Comparison of ENCODE assay signal across 23 cellular contexts in the genomic region with DNA sequence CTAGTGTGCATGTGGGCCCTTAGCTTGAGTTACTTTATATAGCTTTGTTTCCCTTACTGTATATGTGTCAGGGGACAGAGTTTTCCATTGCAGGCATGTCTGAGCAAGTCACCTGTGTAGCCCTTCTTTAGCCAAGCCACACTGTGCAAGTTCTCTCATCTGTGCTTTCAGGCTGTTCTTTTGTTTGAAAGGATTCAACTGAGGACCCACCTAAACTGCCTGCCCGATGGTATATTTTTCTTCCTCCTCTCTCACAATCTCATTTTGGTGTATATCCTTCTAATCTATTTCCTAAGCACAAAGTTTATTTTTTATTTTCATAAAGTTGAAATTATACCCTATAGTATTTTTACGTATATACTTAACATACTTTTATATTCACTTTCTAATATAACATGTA.
"Had no signal": no experiment of that assay in that cellular context is flagged by ENCODE, and none has a peak within 500 bp of the region (broad histone marks: within the 10 kb centered on the region; RNA-seq: fewer than 3 reads in every experiment).

No MANE protein-coding gene starts in this region.

- H3K4me2 ChIP-seq: neural progenitor cell, smooth muscle cell had no signal

- H3K4me3 ChIP-seq: dorsolateral prefrontal cortex, gastrocnemius medialis, left lung, neural progenitor cell, smooth muscle cell, suprapubic skin, transverse colon, upper lobe of right lung, uterus had no signal

- ATAC-seq: gastrocnemius medialis; left cardiac atrium; left lung; naive thymus-derived CD4-positive, alpha-beta T cell; sciatic nerve; stimulated activated naive CD8-positive, alpha-beta T cell treated with anti-CD3 and anti-CD28 coated beads, Interleukin-15, amount 100 ng/mL, for 72 hours; upper lobe of right lung had no signal

- H3K36me3 ChIP-seq: gastrocnemius medialis, left lung, neural progenitor cell, suprapubic skin, transverse colon, upper lobe of right lung, uterus had no signal

- H3K4me1 ChIP-seq: gastrocnemius medialis, left lung, neural progenitor cell, parathyroid adenoma, suprapubic skin, transverse colon, upper lobe of right lung, uterus had no signal

- DNase-seq: dorsolateral prefrontal cortex; effector CD4-positive, alpha-beta T cell; gastrocnemius medialis; head of caudate nucleus; left cardiac atrium; left lung; mesenchymal stem cell; midbrain; naive thymus-derived CD4-positive, alpha-beta T cell; stimulated activated CD4-positive, alpha-beta T cell treated with anti-CD3 and anti-CD28 coated beads, Interleukin-12 subunit alpha, Interleukin-12 subunit beta, amount 100 ng/mL, for 4 hours; stimulated activated CD4-positive, alpha-beta T cell treated with anti-CD3 and anti-CD28 coated beads, Interleukin-1b, Interleukin-23, amount 100 ng/mL, for 48 hours; stimulated activated CD4-positive, alpha-beta T cell treated with anti-CD3 and anti-CD28 coated beads, Interleukin-4, amount 100 ng/mL, for 1 hour; stimulated activated CD8-positive, alpha-beta memory T cell treated with anti-CD3 and anti-CD28 coated beads, Interleukin-4, amount 100 ng/mL, for 48 hours; stimulated activated naive CD4-positive, alpha-beta T cell; stimulated activated naive CD8-positive, alpha-beta T cell treated with anti-CD3 and anti-CD28 coated beads, Interleukin-15, amount 100 ng/mL, for 72 hours; transverse colon; upper lobe of right lung; uterus had no signal

- H3K27ac ChIP-seq: dorsolateral prefrontal cortex, gastrocnemius medialis, left lung, neural progenitor cell, parathyroid adenoma, suprapubic skin, transverse colon, upper lobe of right lung, uterus had no signal

- H2AFZ ChIP-seq: neural progenitor cell, parathyroid adenoma had no signal

- H3K9ac ChIP-seq: neural progenitor cell, parathyroid adenoma had no signal

- H3K27me3 ChIP-seq: dorsolateral prefrontal cortex, gastrocnemius medialis, left lung, neural progenitor cell, suprapubic skin, transverse colon, upper lobe of right lung, uterus had no signal

- H3K79me2 ChIP-seq: parathyroid adenoma had no signal

- H3K9me3 ChIP-seq: gastrocnemius medialis, upper lobe of right lung, uterus had no signal
